Comparison of ENCODE assay signal across 8 cellular contexts in the genomic region with DNA sequence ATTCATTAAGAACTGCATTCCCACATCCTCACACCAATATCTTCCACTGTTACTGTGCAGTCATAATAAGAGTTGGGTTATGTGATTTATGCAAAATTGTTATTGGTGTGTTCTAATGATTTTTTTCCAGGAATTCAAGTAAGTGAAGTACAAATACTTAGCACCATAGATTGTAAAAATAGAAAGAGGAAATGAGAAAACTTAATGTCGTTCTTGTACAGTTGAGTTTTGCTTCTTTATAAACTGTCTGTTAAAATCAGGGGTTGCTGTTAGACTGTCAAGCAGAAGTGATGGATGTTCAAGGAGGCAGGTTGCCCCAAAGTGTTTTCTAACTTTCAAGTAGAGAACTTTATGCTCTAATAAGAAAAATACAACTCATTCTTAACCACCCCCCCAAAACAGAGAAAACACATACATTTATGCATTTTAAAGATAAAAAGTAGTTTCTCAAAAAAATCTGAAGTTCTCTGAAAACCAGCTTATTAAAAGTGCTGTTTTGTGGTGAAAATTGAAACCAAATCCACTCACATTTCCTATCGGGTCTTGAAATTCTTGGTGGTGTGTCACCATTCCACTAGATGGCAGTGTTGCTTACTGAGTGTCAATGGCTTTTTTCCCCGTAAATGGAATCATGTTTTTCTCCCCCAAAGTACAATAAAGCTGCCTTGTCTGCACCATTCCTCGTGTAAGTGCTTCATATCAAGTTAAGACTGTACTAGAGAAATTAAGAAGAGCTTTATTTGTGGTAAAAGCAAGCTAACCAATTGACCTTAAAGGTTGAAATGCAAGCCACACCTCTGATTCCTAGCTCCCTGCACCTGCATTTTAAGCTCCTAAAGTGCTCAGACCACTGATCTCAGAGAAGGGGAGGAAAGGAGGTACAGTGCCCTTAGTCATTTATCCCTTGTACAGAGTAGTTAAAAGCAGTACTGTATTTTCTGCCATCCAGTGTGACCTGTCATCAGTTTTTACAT. TPM values are rescaled to one million over a fixed set of nuclear protein-coding genes. Genes with fewer than 3 reads are reported as not detected.
A peak's percentile ranks its signal among the peaks of the same experiment; 100 is the strongest.
DNase-seq lines count a peak whose midpoint lies in the region; TF ChIP-seq lines count a peak whose summit lies in the region.

No MANE protein-coding gene starts in this region.

- DNase-seq in activated CD4-positive, CD25-positive, alpha-beta regulatory T cell treated with anti-CD3 and anti-CD28 coated beads, Interleukin-2, amount 50 U/mL, for 16 hours (ENCODE audit: low read depth, low spot score): peak; percentile 36
- DNase-seq in activated CD4-positive, CD25-positive, alpha-beta regulatory T cell (lab: John Stamatoyannopoulos, UW): no peak
- DNase-seq in HFF-Myc (ENCODE audit: extremely low read depth, low read depth): peak; percentile 48
- peak; percentile 20 for DNase-seq in NT2/D1 (ENCODE audit: low read depth, low spot score)
- peak; percentile 45 for DNase-seq in astrocyte of the cerebellum (ENCODE audit: low read depth)
- peak; percentile 82 for DNase-seq in inferior parietal cortex (ENCODE audit: extremely low spot score)
- DNase-seq in suprapubic skin (ENCODE audit: low spot score in 2 of 2): no peak
- no peak for DNase-seq in mesenteric fat pad (ENCODE audit: low spot score)

- no peak overlapping the region for H3K27ac ChIP-seq in suprapubic skin

- no peaks in the 10 kb centered on the region for H3K4me1 ChIP-seq in NT2/D1 (ENCODE audit: insufficient read depth, insufficient read length)
- H3K4me1 ChIP-seq in suprapubic skin: peaks cover 29% of the 10 kb centered on the region

- H3K4me3 ChIP-seq in HFF-Myc (replicated peaks; ENCODE audit: low read depth, low read length): no peak overlapping the region
- no peak overlapping the region for H3K4me3 ChIP-seq in NT2/D1 (ENCODE audit: insufficient read length, low read depth)
- no peak overlapping the region for H3K4me3 ChIP-seq in astrocyte of the cerebellum (ENCODE audit: low read depth, low read length)
- H3K4me3 ChIP-seq in suprapubic skin: no peak overlapping the region

- H3K36me3 ChIP-seq in NT2/D1 (ENCODE audit: insufficient read depth, insufficient read length, low read length) (peaks cover 21% of the 10 kb centered on the region), suprapubic skin (peaks cover 4% of the 10 kb centered on the region)

- no peak for TF ChIP-seq EP300 in suprapubic skin (IDR thresholded peaks at IDR 0.05)

- H3K27me3 ChIP-seq in NT2/D1 (ENCODE audit: insufficient read depth, insufficient read length): no peaks in the 10 kb centered on the region
- H3K27me3 ChIP-seq in suprapubic skin: no peaks in the 10 kb centered on the region

- TF ChIP-seq CTCF in HFF-Myc (IDR thresholded peaks at IDR 0.05; ENCODE audit: low read depth, low read length, missing control alignments): peak; percentile 77
- TF ChIP-seq CTCF in astrocyte of the cerebellum (IDR thresholded peaks at IDR 0.05; ENCODE audit: low read depth, low read length, missing control alignments): peak; percentile 84
- TF ChIP-seq CTCF in suprapubic skin (IDR thresholded peaks at IDR 0.05): peak; percentile 28 to 72

- H3K9me3 ChIP-seq in NT2/D1 (ENCODE audit: insufficient read depth, low read length) (no peaks in the 10 kb centered on the region; the same call in 1 of the 2 replicates), suprapubic skin (no peaks in the 10 kb centered on the region)

- H3K9ac ChIP-seq in NT2/D1 (ENCODE audit: insufficient read length, low read depth): no peak overlapping the region

- 15% methylated on average over 4 of the region's 4 CpGs for WGBS in suprapubic skin

- in situ Hi-C loops in astrocyte of the cerebellum (cut with HindIII; ENCODE audit: low sequenced_read_pairs): no loop called here

- no peak for TF ChIP-seq POLR2A in suprapubic skin (IDR thresholded peaks at IDR 0.05)

RNA-seq across cellular contexts. Expression of gene IGSF6, which starts 4.7 kb away (rescaled TPM):
- total RNA-seq in suprapubic skin (1 to 10 TPM; 1.0 to 4.3 (median 1.3) TPM), mesenteric fat pad (14.7 TPM)

RNA-seq across cellular contexts. Expression of gene OTOA, which starts 6.7 kb away (rescaled TPM):
- total RNA-seq in suprapubic skin (under 1 TPM in 1 of 4 donors, not detected in 3; 0.40 TPM), mesenteric fat pad (0.48 TPM)

RNA-seq across cellular contexts. Expression of gene METTL9, which starts 57.7 kb away (rescaled TPM):
- total RNA-seq in suprapubic skin (100 to 1,000 TPM in 1 of 4 donors, 10 to 100 TPM in 3; 76.3 to 105 (median 85.7) TPM), mesenteric fat pad (89.3 TPM)

Comparison
In these comparisons a context has a peak if more than half of its experiments do, and no peak if none do; other contexts are left out.
1. DNase-seq: peak in activated CD4-positive, CD25-positive, alpha-beta regulatory T cell treated with anti-CD3 and anti-CD28 coated beads, Interleukin-2, amount 50 U/mL, for 16 hours (single experiment), HFF-Myc (single experiment), NT2/D1 (single experiment), astrocyte of the cerebellum (single experiment) and inferior parietal cortex (single experiment); none in activated CD4-positive, CD25-positive, alpha-beta regulatory T cell (0 of 4), suprapubic skin (0 of 2) and mesenteric fat pad (single experiment).
2. Peak in every context shown above with its lines, with median percentiles within 50 percentile points of each other: CTCF ChIP-seq.